In genomic region chr10:27819781-27820531, GRCh38 we compare ENCODE assay signal across 11 cellular contexts.
DNase-seq lines count a peak whose midpoint lies in the region; ATAC-seq and TF ChIP-seq lines count a peak whose summit lies in the region.
"Had no signal": no experiment of that assay in that cellular context is flagged by ENCODE, and none has a peak within 500 bp of the region (broad histone marks: within the 10 kb centered on the region; RNA-seq: fewer than 3 reads in every experiment).

No MANE protein-coding gene starts in this region.

- H3K27ac Mint-ChIP-seq in Calu3 (ENCODE audit: unreplicated experiment) = no peak overlapping the region

- TF ChIP-seq CTCF in Calu3 (IDR thresholded peaks at IDR 0.05; ENCODE audit: unreplicated experiment) (no peak), RWPE1 (conservative IDR thresholded peaks at IDR 0.05; ENCODE audit: low read depth) (no peak), cardiac muscle cell (IDR thresholded peaks at IDR 0.05; ENCODE audit: low read depth, low read length) (no peak)

- H3K4me3 Mint-ChIP-seq in Calu3 (ENCODE audit: low read depth, unreplicated experiment) = no peak overlapping the region
- H3K4me3 Mint-ChIP-seq: CD4-positive, alpha-beta memory T cell had no signal

- H3K4me1 ChIP-seq in cardiac muscle cell (ENCODE audit: low read depth) = peaks cover 7% of the 10 kb centered on the region

- H3K27me3 Mint-ChIP-seq in Calu3 (ENCODE audit: unreplicated experiment) = no peaks in the 10 kb centered on the region

- CTCF ChIA-PET in Calu3 (lab: Charles Lee) = interaction anchor here (0.6 to 1.3 kb wide), 6 partner anchors 32 to 421 kb away, joined by 3 to 4 read pairs (median 3); no protein-coding TSS in a partner anchor
- CTCF ChIA-PET in RWPE1 (lab: Yijun Ruan, JAX) = no interaction called here

- no peaks in the 10 kb centered on the region for H3K9me3 Mint-ChIP-seq in Calu3 (ENCODE audit: low read depth, unreplicated experiment)

- BruUV-seq in Calu3 (replicated peaks; lab: Mats Ljungman, UMichigan) = no TSS peak

- intact Hi-C loops in Calu3 (cut with micrococcal nuclease; ENCODE audit: unreplicated experiment) = no loop called here

- no peaks in the 10 kb centered on the region for H3K27me3 ChIP-seq in cardiac muscle cell
- H3K27me3 ChIP-seq: neutrophil had no signal

- ATAC-seq in HG03469 (IDR thresholded peaks at IDR 0.05; ENCODE audit: unreplicated experiment) = no peak
- ATAC-seq in GM18517 (IDR thresholded peaks at IDR 0.05; ENCODE audit: unreplicated experiment) = no peak

- H3K9me3 ChIP-seq in cardiac muscle cell (ENCODE audit: low read depth) = no peaks in the 10 kb centered on the region

- DNase-seq in Calu3 (peak; percentile 34), RWPE1 (ENCODE audit: low spot score) (peak; percentile 19), cardiac muscle cell (ENCODE audit: low read depth in 1 of 2, low spot score in 1 of 2) (peak; percentile 1 to 50), renal cortical epithelial cell (ENCODE audit: low read depth) (peak; percentile 67), amniotic stem cell (lab: John Stamatoyannopoulos, UW) (no peak), NCI-H187 treated with DMSO at 0.1 percent for 48 hours (lab: John Stamatoyannopoulos, UW) (no peak)
- DNase-seq: activated T-cell treated with anti-CD3 and anti-CD28 coated beads, Interleukin-2, amount 50 U/mL, for 48 hours; CD4-positive, alpha-beta memory T cell had no signal

- no peaks in the 10 kb centered on the region for H3K36me3 Mint-ChIP-seq in Calu3 (ENCODE audit: insufficient read depth, unreplicated experiment)
- H3K36me3 Mint-ChIP-seq: CD4-positive, alpha-beta memory T cell had no signal

- no peak overlapping the region for H3K4me3 ChIP-seq in cardiac muscle cell

- H3K36me3 ChIP-seq in cardiac muscle cell = no peaks in the 10 kb centered on the region
- H3K36me3 ChIP-seq: neutrophil had no signal

- POLR2A ChIA-PET in RWPE1 (lab: Yijun Ruan, JAX; ENCODE audit: low non-redundant PET) = no interaction called here

- no peak overlapping the region for H3K27ac ChIP-seq in RWPE1
- H3K27ac ChIP-seq in cardiac muscle cell = no peak overlapping the region
- H3K27ac ChIP-seq: neutrophil had no signal

- H3K4me1 Mint-ChIP-seq in Calu3 (ENCODE audit: low read depth, unreplicated experiment) = no peaks in the 10 kb centered on the region
- H3K4me1 Mint-ChIP-seq: CD4-positive, alpha-beta memory T cell had no signal

Comparison
In these comparisons a context has a peak if more than half of its experiments do, and no peak if none do; other contexts are left out.
1. DNase-seq: peak in Calu3 (single experiment), RWPE1 (single experiment), cardiac muscle cell (2 of 2) and renal cortical epithelial cell (single experiment); none in amniotic stem cell (single experiment) and NCI-H187 treated with DMSO at 0.1 percent for 48 hours (single experiment).